ENCODE assay signal across 31 cellular contexts in the genomic region with DNA sequence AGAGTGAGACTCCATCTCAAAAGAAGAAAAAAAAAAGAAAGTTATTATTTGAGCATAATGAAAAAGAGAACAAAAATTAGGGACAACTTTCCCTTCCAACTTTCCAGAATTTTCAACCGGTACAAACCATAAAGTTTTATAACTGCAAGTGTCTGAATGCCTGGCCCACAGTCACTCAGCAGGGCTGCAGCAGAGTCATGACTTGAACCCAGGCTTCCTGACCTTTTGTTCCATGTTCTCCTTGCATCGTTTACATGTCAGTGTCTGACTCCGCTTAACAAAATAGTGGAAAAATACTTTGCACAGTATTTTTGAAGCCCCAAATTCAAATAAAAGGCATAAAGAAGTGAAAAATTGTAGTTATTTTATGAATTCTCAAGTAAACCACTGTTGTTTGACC.
"Had no signal": no experiment of that assay in that cellular context is flagged by ENCODE, and none has a peak within 500 bp of the region (broad histone marks: within the 10 kb centered on the region; RNA-seq: fewer than 3 reads in every experiment).

No MANE protein-coding gene starts in this region.

- H3K27ac ChIP-seq: ascending aorta, body of pancreas, breast epithelium, Peyer's patch, SJSA1 had no signal

- H3K36me3 ChIP-seq: breast epithelium, Peyer's patch, SJSA1 had no signal

- DNase-seq: activated CD4-positive, alpha-beta T cell treated with anti-CD3 and anti-CD28 coated beads, Interleukin-2, amount 10 ng/mL, durations not matched to agents 24 days and 14 days; activated CD4-positive, alpha-beta T cell treated with anti-CD3 and anti-CD28 coated beads, Interleukin-2, amount 50 U/mL, for 4 hours; activated CD8-positive, alpha-beta T cell treated with anti-CD3 and anti-CD28 coated beads for 36 hours; activated effector memory CD4-positive, alpha-beta T cell treated with anti-CD3 and anti-CD28 coated beads, Interleukin-2, amount 50 U/mL, for 16 hours; activated naive CD4-positive, alpha-beta T cell; activated naive CD8-positive, alpha-beta T cell treated with anti-CD3 and anti-CD28 coated beads, Interleukin-2, amount 10 ng/mL, durations not matched to agents 7 days and 5 days; activated T-cell treated with anti-CD3 and anti-CD28 coated beads, Interleukin-2, amount 50 U/mL, for 1 hour; activated T-cell treated with anti-CD3 and anti-CD28 coated beads, Interleukin-2, amount 50 U/mL, for 72 hours; amygdala; body of pancreas; Karpas-422; KBM-7; NCI-H1048; NCI-H1436 treated with DMSO at 0.1 percent for 48 hours; NCI-H1694 treated with DMSO at 0.1 percent for 48 hours; NCI-H2029; NCI-H345; NCI-H524 treated with DMSO at 0.1 percent for 48 hours; PC-3; Peyer's patch; RPMI8226; SHP77 treated with DMSO at 0.1 percent for 48 hours; SK-N-SH had no signal

- H3K27ac Mint-ChIP-seq: activated CD4-positive, alpha-beta T cell treated with anti-CD3 and anti-CD28 coated beads, Interleukin-2, amount 10 ng/mL, durations not matched to agents 24 days and 14 days; activated CD8-positive, alpha-beta T cell treated with anti-CD3 and anti-CD28 coated beads for 36 hours; activated naive CD4-positive, alpha-beta T cell treated with anti-CD3 and anti-CD28 coated beads, Interleukin-2, amount 50 U/mL, for 24 hours; activated naive CD8-positive, alpha-beta T cell treated with anti-CD3 and anti-CD28 coated beads, Interleukin-2, amount 10 ng/mL, durations not matched to agents 7 days and 5 days; activated T-cell treated with anti-CD3 and anti-CD28 coated beads, Interleukin-2, amount 50 U/mL, for 72 hours; activated T-helper 17 cell treated with anti-CD3 and anti-CD28 coated beads, Interleukin-2, amount 50 U/mL, for 72 hours; IgD-negative memory B cell; T-helper 1 cell treated with Interleukin-12 subunit alpha and Interleukin-12 subunit beta and Interleukin-4 antibody, amounts not matched to agents 30 μg/mL and 1 μg/mL, for 36 hours; T-helper 2 cell treated with Interferon-gamma antibody and Interleukin-4, amounts not matched to agents 5 μg/mL and 100 μg/mL, for 36 hours had no signal

- H3K9me3 Mint-ChIP-seq: activated CD4-positive, alpha-beta T cell treated with anti-CD3 and anti-CD28 coated beads, Interleukin-2, amount 10 ng/mL, durations not matched to agents 24 days and 14 days; activated naive CD4-positive, alpha-beta T cell treated with anti-CD3 and anti-CD28 coated beads, Interleukin-2, amount 50 U/mL, for 24 hours; activated naive CD8-positive, alpha-beta T cell treated with anti-CD3 and anti-CD28 coated beads, Interleukin-2, amount 10 ng/mL, durations not matched to agents 7 days and 5 days; activated T-helper 17 cell treated with anti-CD3 and anti-CD28 coated beads, Interleukin-2, amount 50 U/mL, for 72 hours; T-helper 1 cell treated with Interleukin-12 subunit alpha and Interleukin-12 subunit beta and Interleukin-4 antibody, amounts not matched to agents 30 μg/mL and 1 μg/mL, for 36 hours; T-helper 2 cell treated with Interferon-gamma antibody and Interleukin-4, amounts not matched to agents 5 μg/mL and 100 μg/mL, for 36 hours had no signal

- H3K9ac ChIP-seq: SK-N-SH had no signal

- H3K36me3 Mint-ChIP-seq: activated naive CD4-positive, alpha-beta T cell treated with anti-CD3 and anti-CD28 coated beads, Interleukin-2, amount 50 U/mL, for 24 hours; activated naive CD8-positive, alpha-beta T cell treated with anti-CD3 and anti-CD28 coated beads, Interleukin-2, amount 10 ng/mL, durations not matched to agents 7 days and 5 days; IgD-negative memory B cell had no signal

- H3K4me1 Mint-ChIP-seq: activated CD4-positive, alpha-beta T cell treated with anti-CD3 and anti-CD28 coated beads, Interleukin-2, amount 10 ng/mL, durations not matched to agents 24 days and 14 days; activated naive CD4-positive, alpha-beta T cell treated with anti-CD3 and anti-CD28 coated beads, Interleukin-2, amount 50 U/mL, for 24 hours; activated naive CD8-positive, alpha-beta T cell treated with anti-CD3 and anti-CD28 coated beads, Interleukin-2, amount 10 ng/mL, durations not matched to agents 7 days and 5 days; activated T-helper 17 cell treated with anti-CD3 and anti-CD28 coated beads, Interleukin-2, amount 50 U/mL, for 72 hours; IgD-negative memory B cell had no signal

- H3K4me3 ChIP-seq: ascending aorta, body of pancreas, breast epithelium, Peyer's patch, SJSA1 had no signal

- H3K9me3 ChIP-seq: body of pancreas, Peyer's patch, SJSA1, SK-N-SH had no signal

- H3K4me3 Mint-ChIP-seq: activated CD4-positive, alpha-beta T cell treated with anti-CD3 and anti-CD28 coated beads, Interleukin-2, amount 10 ng/mL, durations not matched to agents 24 days and 14 days; activated CD8-positive, alpha-beta T cell treated with anti-CD3 and anti-CD28 coated beads for 36 hours; activated naive CD4-positive, alpha-beta T cell treated with anti-CD3 and anti-CD28 coated beads, Interleukin-2, amount 50 U/mL, for 24 hours; activated naive CD8-positive, alpha-beta T cell treated with anti-CD3 and anti-CD28 coated beads, Interleukin-2, amount 10 ng/mL, durations not matched to agents 7 days and 5 days; activated T-cell treated with anti-CD3 and anti-CD28 coated beads, Interleukin-2, amount 50 U/mL, for 72 hours; activated T-helper 17 cell treated with anti-CD3 and anti-CD28 coated beads, Interleukin-2, amount 50 U/mL, for 72 hours; IgD-negative memory B cell; T-helper 1 cell treated with Interleukin-12 subunit alpha and Interleukin-12 subunit beta and Interleukin-4 antibody, amounts not matched to agents 30 μg/mL and 1 μg/mL, for 36 hours; T-helper 2 cell treated with Interferon-gamma antibody and Interleukin-4, amounts not matched to agents 5 μg/mL and 100 μg/mL, for 36 hours had no signal

- H3K4me1 ChIP-seq: ascending aorta, body of pancreas, breast epithelium, Peyer's patch, SJSA1 had no signal

- H3K4me2 ChIP-seq: SK-N-SH had no signal

- H3K27me3 ChIP-seq: ascending aorta, body of pancreas, breast epithelium, Peyer's patch, SJSA1 had no signal
